ENCODE assay signal across 25 cellular contexts in the genomic region with DNA sequence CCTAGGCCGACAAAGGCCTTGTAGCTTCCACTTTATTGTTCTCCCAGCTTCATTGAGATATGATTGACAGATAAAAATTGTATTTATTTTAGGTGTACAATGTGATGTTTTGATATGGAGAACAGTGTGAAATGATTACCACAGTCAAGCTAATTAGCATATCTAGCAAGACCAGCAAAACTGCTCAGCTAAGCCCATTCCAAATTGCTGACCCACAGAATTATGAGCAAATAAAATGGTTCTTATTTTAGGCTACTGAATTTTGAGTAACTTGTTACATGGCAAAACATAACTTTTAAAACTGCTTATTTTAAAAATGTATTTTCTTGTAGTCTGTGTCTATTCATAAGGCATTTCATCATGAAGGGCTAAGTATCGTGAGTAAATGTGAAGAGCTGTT. TPM values are rescaled to one million over a fixed set of nuclear protein-coding genes. Genes with fewer than 3 reads are reported as not detected.
DNase-seq lines count a peak whose midpoint lies in the region; ATAC-seq, FAIRE-seq and TF ChIP-seq lines count a peak whose summit lies in the region.
"Had no signal": no experiment of that assay in that cellular context is flagged by ENCODE, and none has a peak within 500 bp of the region (broad histone marks: within the 10 kb centered on the region; RNA-seq: fewer than 3 reads in every experiment).

No MANE protein-coding gene starts in this region.

- ATAC-seq in omental fat pad (ENCODE audit: low FRiP score): no peak
- ATAC-seq: A549; CD8-positive, alpha-beta T cell; GM12878 had no signal

- FAIRE-seq in GM19239 (lab: Jason Lieb, UNC) (peak; percentile 23), islet of Langerhans (lab: Jason Lieb, UNC) (peak; percentile 21)
- FAIRE-seq: A549, GM12878, GM12892, GM18507 had no signal

- peaks cover 2% of the 10 kb centered on the region for H3K36me3 Mint-ChIP-seq in activated T-cell treated with anti-CD3 and anti-CD28 coated beads, Interleukin-2, amount 50 U/mL, for 24 hours (ENCODE audit: low read depth)
- no peaks in the 10 kb centered on the region for H3K36me3 Mint-ChIP-seq in progenitor cell of endocrine pancreas (ENCODE audit: insufficient read depth)

- DNase-seq in activated T-cell treated with anti-CD3 and anti-CD28 coated beads, Interleukin-2, amount 50 U/mL, for 24 hours: no peak
- DNase-seq in activated T-cell treated with anti-CD3 and anti-CD28 coated beads, Interleukin-2, amount 50 U/mL, for 48 hours: no peak
- DNase-seq in GM19239 (ENCODE audit: insufficient read length, low spot score): no peak
- no peak for DNase-seq in progenitor cell of endocrine pancreas (ENCODE audit: low spot score, unreplicated experiment)
- no peak for DNase-seq in omental fat pad (ENCODE audit: low spot score)
- no peak for DNase-seq in putamen (ENCODE audit: low spot score)
- DNase-seq: AML-193; Caco-2; Calu3; CD4-positive, alpha-beta T cell; CD8-positive, alpha-beta T cell; DMS 273 treated with DMSO at 0.1 percent for 48 hours; DMS153; DMS53; DMS79; DND-41; EL; GDM1 had no signal

- TF ChIP-seq CTCF in progenitor cell of endocrine pancreas (IDR thresholded peaks at IDR 0.05; ENCODE audit: unreplicated experiment) (no peak), omental fat pad (IDR thresholded peaks at IDR 0.05) (no peak)

- peak overlapping the region; percentile 48 for H3K27ac Mint-ChIP-seq in activated T-cell treated with anti-CD3 and anti-CD28 coated beads, Interleukin-2, amount 50 U/mL, for 24 hours
- H3K27ac Mint-ChIP-seq in progenitor cell of endocrine pancreas: peak overlapping the region; percentile 41
- H3K27ac Mint-ChIP-seq: B cell; CD4-positive, alpha-beta T cell; CD8-positive, alpha-beta T cell had no signal

- H3K4me1 Mint-ChIP-seq in activated T-cell treated with anti-CD3 and anti-CD28 coated beads, Interleukin-2, amount 50 U/mL, for 24 hours (ENCODE audit: low read depth): peaks cover 15% of the 10 kb centered on the region
- H3K4me1 Mint-ChIP-seq in progenitor cell of endocrine pancreas (ENCODE audit: low read depth): peaks cover 14% of the 10 kb centered on the region
- H3K4me1 Mint-ChIP-seq: B cell had no signal

- no peak overlapping the region for H3K4me3 Mint-ChIP-seq in activated T-cell treated with anti-CD3 and anti-CD28 coated beads, Interleukin-2, amount 50 U/mL, for 24 hours
- no peak overlapping the region for H3K4me3 Mint-ChIP-seq in progenitor cell of endocrine pancreas (ENCODE audit: low read depth)
- H3K4me3 Mint-ChIP-seq: B cell; CD4-positive, alpha-beta T cell; CD8-positive, alpha-beta T cell had no signal

- no peaks in the 10 kb centered on the region for H3K27me3 Mint-ChIP-seq in activated T-cell treated with anti-CD3 and anti-CD28 coated beads, Interleukin-2, amount 50 U/mL, for 24 hours
- no peaks in the 10 kb centered on the region for H3K27me3 Mint-ChIP-seq in progenitor cell of endocrine pancreas
- H3K27me3 Mint-ChIP-seq: B cell; CD4-positive, alpha-beta T cell had no signal

- H3K9me3 Mint-ChIP-seq in activated T-cell treated with anti-CD3 and anti-CD28 coated beads, Interleukin-2, amount 50 U/mL, for 24 hours: no peaks in the 10 kb centered on the region
- no peaks in the 10 kb centered on the region for H3K9me3 Mint-ChIP-seq in progenitor cell of endocrine pancreas (ENCODE audit: low read depth)
- H3K9me3 Mint-ChIP-seq: CD4-positive, alpha-beta T cell; CD8-positive, alpha-beta T cell had no signal

RNA-seq across cellular contexts. Expression of gene SELENOI, which starts 8.6 kb away (rescaled TPM):
- total RNA-seq in progenitor cell of endocrine pancreas (43.8 and 46.2 TPM in 2 replicates), omental fat pad (10 to 100 TPM in 2 of 4 donors, 1 to 10 TPM in 2; 8.3 to 26.3 (median 14.0) TPM)

RNA-seq across cellular contexts. Expression of gene ADGRF3, which starts 9.3 kb away (rescaled TPM):
- total RNA-seq in progenitor cell of endocrine pancreas (2.0 and 3.8 TPM in 2 replicates), omental fat pad (under 1 TPM in 1 of 4 donors, not detected in 3; 0.09 TPM)
- total RNA-seq: Daoy had no signal
